ENCODE assay signal across 1 cellular context in the genomic region with DNA sequence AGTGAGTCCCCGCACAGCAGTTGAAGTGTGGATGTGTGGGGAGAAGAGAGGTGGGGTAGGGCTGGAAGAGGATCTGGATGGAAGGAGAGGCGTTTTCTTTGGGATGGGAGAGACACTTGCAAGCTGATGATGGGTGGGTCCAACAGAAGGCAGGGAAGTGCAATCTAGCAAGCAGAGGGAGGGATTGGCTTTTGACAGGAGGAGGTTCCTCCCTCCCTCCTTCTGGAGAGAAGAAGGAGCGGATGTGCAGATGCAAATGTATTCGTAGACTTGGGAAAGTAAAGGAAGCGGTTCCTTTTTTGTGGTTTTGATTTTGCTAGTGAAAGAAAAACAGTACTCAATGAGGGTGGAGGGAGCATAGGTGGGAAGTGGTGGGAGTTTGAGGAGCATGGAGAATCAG.
TF ChIP-seq lines count a peak whose summit lies in the region.

No MANE protein-coding gene starts in this region.

TF ChIP-seq in GM23338, 12 proteins besides CTCF, POLR2A, EP300 and RAD21:
- TF ChIP-seq, protein P1, sequence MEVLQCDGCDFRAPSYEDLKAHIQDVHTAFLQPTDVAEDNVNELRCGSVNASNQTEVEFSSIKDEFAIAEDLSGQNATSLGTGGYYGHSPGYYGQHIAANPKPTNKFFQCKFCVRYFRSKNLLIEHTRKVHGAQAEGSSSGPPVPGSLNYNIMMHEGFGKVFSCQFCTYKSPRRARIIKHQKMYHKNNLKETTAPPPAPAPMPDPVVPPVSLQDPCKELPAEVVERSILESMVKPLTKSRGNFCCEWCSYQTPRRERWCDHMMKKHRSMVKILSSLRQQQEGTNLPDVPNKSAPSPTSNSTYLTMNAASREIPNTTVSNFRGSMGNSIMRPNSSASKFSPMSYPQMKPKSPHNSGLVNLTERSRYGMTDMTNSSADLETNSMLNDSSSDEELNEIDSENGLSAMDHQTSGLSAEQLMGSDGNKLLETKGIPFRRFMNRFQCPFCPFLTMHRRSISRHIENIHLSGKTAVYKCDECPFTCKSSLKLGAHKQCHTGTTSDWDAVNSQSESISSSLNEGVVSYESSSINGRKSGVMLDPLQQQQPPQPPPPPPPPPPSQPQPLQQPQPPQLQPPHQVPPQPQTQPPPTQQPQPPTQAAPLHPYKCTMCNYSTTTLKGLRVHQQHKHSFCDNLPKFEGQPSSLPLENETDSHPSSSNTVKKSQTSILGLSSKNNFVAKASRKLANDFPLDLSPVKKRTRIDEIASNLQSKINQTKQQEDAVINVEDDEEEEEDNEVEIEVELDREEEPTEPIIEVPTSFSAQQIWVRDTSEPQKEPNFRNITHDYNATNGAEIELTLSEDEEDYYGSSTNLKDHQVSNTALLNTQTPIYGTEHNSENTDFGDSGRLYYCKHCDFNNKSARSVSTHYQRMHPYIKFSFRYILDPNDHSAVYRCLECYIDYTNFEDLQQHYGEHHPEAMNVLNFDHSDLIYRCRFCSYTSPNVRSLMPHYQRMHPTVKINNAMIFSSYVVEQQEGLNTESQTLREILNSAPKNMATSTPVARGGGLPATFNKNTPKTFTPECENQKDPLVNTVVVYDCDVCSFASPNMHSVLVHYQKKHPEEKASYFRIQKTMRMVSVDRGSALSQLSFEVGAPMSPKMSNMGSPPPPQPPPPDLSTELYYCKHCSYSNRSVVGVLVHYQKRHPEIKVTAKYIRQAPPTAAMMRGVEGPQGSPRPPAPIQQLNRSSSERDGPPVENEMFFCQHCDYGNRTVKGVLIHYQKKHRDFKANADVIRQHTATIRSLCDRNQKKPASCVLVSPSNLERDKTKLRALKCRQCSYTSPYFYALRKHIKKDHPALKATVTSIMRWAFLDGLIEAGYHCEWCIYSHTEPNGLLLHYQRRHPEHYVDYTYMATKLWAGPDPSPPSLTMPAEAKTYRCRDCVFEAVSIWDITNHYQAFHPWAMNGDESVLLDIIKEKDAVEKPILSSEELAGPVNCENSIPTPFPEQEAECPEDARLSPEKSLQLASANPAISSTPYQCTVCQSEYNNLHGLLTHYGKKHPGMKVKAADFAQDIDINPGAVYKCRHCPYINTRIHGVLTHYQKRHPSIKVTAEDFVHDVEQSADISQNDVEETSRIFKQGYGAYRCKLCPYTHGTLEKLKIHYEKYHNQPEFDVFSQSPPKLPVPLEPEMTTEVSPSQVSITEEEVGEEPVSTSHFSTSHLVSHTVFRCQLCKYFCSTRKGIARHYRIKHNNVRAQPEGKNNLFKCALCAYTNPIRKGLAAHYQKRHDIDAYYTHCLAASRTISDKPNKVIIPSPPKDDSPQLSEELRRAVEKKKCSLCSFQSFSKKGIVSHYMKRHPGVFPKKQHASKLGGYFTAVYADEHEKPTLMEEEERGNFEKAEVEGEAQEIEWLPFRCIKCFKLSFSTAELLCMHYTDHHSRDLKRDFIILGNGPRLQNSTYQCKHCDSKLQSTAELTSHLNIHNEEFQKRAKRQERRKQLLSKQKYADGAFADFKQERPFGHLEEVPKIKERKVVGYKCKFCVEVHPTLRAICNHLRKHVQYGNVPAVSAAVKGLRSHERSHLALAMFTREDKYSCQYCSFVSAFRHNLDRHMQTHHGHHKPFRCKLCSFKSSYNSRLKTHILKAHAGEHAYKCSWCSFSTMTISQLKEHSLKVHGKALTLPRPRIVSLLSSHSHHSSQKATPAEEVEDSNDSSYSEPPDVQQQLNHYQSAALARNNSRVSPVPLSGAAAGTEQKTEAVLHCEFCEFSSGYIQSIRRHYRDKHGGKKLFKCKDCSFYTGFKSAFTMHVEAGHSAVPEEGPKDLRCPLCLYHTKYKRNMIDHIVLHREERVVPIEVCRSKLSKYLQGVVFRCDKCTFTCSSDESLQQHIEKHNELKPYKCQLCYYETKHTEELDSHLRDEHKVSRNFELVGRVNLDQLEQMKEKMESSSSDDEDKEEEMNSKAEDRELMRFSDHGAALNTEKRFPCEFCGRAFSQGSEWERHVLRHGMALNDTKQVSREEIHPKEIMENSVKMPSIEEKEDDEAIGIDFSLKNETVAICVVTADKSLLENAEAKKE (CRISPR knock-in tag; IDR thresholded peaks at IDR 0.05): no peak
- no peak for TF ChIP-seq JUNB (IDR thresholded peaks at IDR 0.05; ENCODE audit: unreplicated experiment)
- TF ChIP-seq, protein P2, sequence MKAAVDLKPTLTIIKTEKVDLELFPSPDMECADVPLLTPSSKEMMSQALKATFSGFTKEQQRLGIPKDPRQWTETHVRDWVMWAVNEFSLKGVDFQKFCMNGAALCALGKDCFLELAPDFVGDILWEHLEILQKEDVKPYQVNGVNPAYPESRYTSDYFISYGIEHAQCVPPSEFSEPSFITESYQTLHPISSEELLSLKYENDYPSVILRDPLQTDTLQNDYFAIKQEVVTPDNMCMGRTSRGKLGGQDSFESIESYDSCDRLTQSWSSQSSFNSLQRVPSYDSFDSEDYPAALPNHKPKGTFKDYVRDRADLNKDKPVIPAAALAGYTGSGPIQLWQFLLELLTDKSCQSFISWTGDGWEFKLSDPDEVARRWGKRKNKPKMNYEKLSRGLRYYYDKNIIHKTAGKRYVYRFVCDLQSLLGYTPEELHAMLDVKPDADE (IDR thresholded peaks at IDR 0.05): no peak
- no peak for TF ChIP-seq STAT1 (IDR thresholded peaks at IDR 0.05; ENCODE audit: unreplicated experiment)
- no peak for TF ChIP-seq NANOG (IDR thresholded peaks at IDR 0.05; ENCODE audit: borderline replicate concordance)
- TF ChIP-seq EZH2phosphoT487 (IDR thresholded peaks at IDR 0.05; ENCODE audit: unreplicated experiment): no peak
- TF ChIP-seq ZNF331 (CRISPR knock-in tag; IDR thresholded peaks at IDR 0.05; ENCODE audit: low read depth): no peak
- TF ChIP-seq CREB1 (CRISPR knock-in tag; IDR thresholded peaks at IDR 0.05; ENCODE audit: low read depth): no peak
- TF ChIP-seq EZH2 (IDR thresholded peaks at IDR 0.05; ENCODE audit: low read depth, unreplicated experiment): no peak
- TF ChIP-seq POLR2AphosphoS5 (IDR thresholded peaks at IDR 0.05; ENCODE audit: low read depth): no peak
- no peak for TF ChIP-seq ZNF114 (CRISPR knock-in tag; IDR thresholded peaks at IDR 0.05)
- TF ChIP-seq REST (IDR thresholded peaks at IDR 0.05; ENCODE audit: unreplicated experiment): no peak
